8 cellular contexts compared by ENCODE assay signal in genomic region chr12:3727877-3728632, GRCh38. TPM values are rescaled to one million over a fixed set of nuclear protein-coding genes. Genes with fewer than 3 reads are reported as not detected.
DNase-seq lines count a peak whose midpoint lies in the region; ATAC-seq and TF ChIP-seq lines count a peak whose summit lies in the region.

No MANE protein-coding gene starts in this region.

- peaks cover 10% of the 10 kb centered on the region for H3K9me3 ChIP-seq in CD4-positive, alpha-beta T cell (ENCODE audit: control insufficient read depth, low read length)

- peak overlapping the region; percentile 47 for H3K27ac ChIP-seq in CD4-positive, alpha-beta T cell (ENCODE audit: low read depth, low read length)
- peak overlapping the region; percentile 88 for H3K27ac ChIP-seq in HL-60 (replicated peaks)

- no peak overlapping the region for H3K4me3 ChIP-seq in HL-60 (replicated peaks; ENCODE audit: insufficient read depth, low read length)

- DNase-seq in CD4-positive, alpha-beta T cell, result peak in 3 of 10 experiments; percentile 4 to 42 (median 8)
- DNase-seq in HL-60 (ENCODE audit: low read depth in 1 of 2, low spot score in 1 of 2) (peak; percentile 78 to 88), AG08396 (ENCODE audit: low spot score) (no peak), left colon (no peak), NCI-H2081 treated with DMSO at 0.1 percent for 48 hours (lab: John Stamatoyannopoulos, UW) (no peak)
- DNase-seq in natural killer cell treated with Interleukin-12 subunit alpha and Interleukin-12 subunit beta and Interleukin-15 and Interleukin-18, amount 100 ng/mL, for 72 hours (ENCODE audit: low spot score), result peak; percentile 94

- intact Hi-C loops in CD4-positive, alpha-beta T cell (cut with DNase I, micrococcal nuclease), result no loop called here
- intact Hi-C loops in left colon (cut with DNase I, micrococcal nuclease), result no loop called here

- peak; percentile 67 for ATAC-seq in CD4-positive, alpha-beta T cell (ENCODE audit: poor library complexity)
- ATAC-seq in GM19397 (IDR thresholded peaks at IDR 0.05; ENCODE audit: unreplicated experiment) (peak; percentile 93), left colon (no peak)
- peak; percentile 88 for ATAC-seq in activated T-helper 17 cell treated with anti-CD3 and anti-CD28 coated beads, Interleukin-2, amount 50 U/mL, for 72 hours (replicated peaks)
- peak; percentile 91 to 93 for ATAC-seq in natural killer cell treated with Interleukin-12 subunit alpha and Interleukin-12 subunit beta and Interleukin-15 and Interleukin-18, amount 100 ng/mL, for 72 hours

- H3K4me3 Mint-ChIP-seq in CD4-positive, alpha-beta T cell, result peak overlapping the region; percentile 58
- H3K4me3 Mint-ChIP-seq in activated T-helper 17 cell treated with anti-CD3 and anti-CD28 coated beads, Interleukin-2, amount 50 U/mL, for 72 hours, result peak overlapping the region; percentile 65
- peak overlapping the region; percentile 84 for H3K4me3 Mint-ChIP-seq in natural killer cell treated with Interleukin-12 subunit alpha and Interleukin-12 subunit beta and Interleukin-15 and Interleukin-18, amount 100 ng/mL, for 72 hours

- peaks cover 75% of the 10 kb centered on the region for H3K36me3 Mint-ChIP-seq in CD4-positive, alpha-beta T cell (ENCODE audit: low read depth)
- H3K36me3 Mint-ChIP-seq in activated T-helper 17 cell treated with anti-CD3 and anti-CD28 coated beads, Interleukin-2, amount 50 U/mL, for 72 hours (ENCODE audit: low read depth), result peaks cover 91% of the 10 kb centered on the region
- H3K36me3 Mint-ChIP-seq in natural killer cell treated with Interleukin-12 subunit alpha and Interleukin-12 subunit beta and Interleukin-15 and Interleukin-18, amount 100 ng/mL, for 72 hours, result peaks cover 37% of the 10 kb centered on the region

- H3K27me3 Mint-ChIP-seq in CD4-positive, alpha-beta T cell, result no peaks in the 10 kb centered on the region
- no peaks in the 10 kb centered on the region for H3K27me3 Mint-ChIP-seq in activated T-helper 17 cell treated with anti-CD3 and anti-CD28 coated beads, Interleukin-2, amount 50 U/mL, for 72 hours
- no peaks in the 10 kb centered on the region for H3K27me3 Mint-ChIP-seq in natural killer cell treated with Interleukin-12 subunit alpha and Interleukin-12 subunit beta and Interleukin-15 and Interleukin-18, amount 100 ng/mL, for 72 hours

- no peak for TF ChIP-seq CTCF in CD4-positive, alpha-beta T cell (IDR thresholded peaks at IDR 0.05)
- no peak for TF ChIP-seq CTCF in HL-60 (IDR thresholded peaks at IDR 0.05; ENCODE audit: insufficient read depth, low read length)

- no peaks in the 10 kb centered on the region for H3K27me3 ChIP-seq in CD4-positive, alpha-beta T cell (ENCODE audit: control insufficient read depth, insufficient read depth, low read length)
- H3K27me3 ChIP-seq in HL-60 (ENCODE audit: insufficient read depth, poor library complexity, severe bottlenecking), result no peaks in the 10 kb centered on the region

- peaks cover 4% of the 10 kb centered on the region for H3K9me3 Mint-ChIP-seq in CD4-positive, alpha-beta T cell
- H3K9me3 Mint-ChIP-seq in activated T-helper 17 cell treated with anti-CD3 and anti-CD28 coated beads, Interleukin-2, amount 50 U/mL, for 72 hours, result peaks cover 5% of the 10 kb centered on the region
- peaks cover 7% of the 10 kb centered on the region for H3K9me3 Mint-ChIP-seq in natural killer cell treated with Interleukin-12 subunit alpha and Interleukin-12 subunit beta and Interleukin-15 and Interleukin-18, amount 100 ng/mL, for 72 hours

- POLR2A ChIA-PET in CD4-positive, alpha-beta T cell (lab: Charles Lee), result interaction anchor here (1.6 kb wide), 1 partner anchor 25 kb away, joined by 9 read pairs; the partner anchor contains the start of gene CRACR2A

- H3K4me1 Mint-ChIP-seq in CD4-positive, alpha-beta T cell (ENCODE audit: low read depth), result peaks cover 54% of the 10 kb centered on the region
- H3K4me1 Mint-ChIP-seq in activated T-helper 17 cell treated with anti-CD3 and anti-CD28 coated beads, Interleukin-2, amount 50 U/mL, for 72 hours, result peaks cover 20% of the 10 kb centered on the region
- H3K4me1 Mint-ChIP-seq in natural killer cell treated with Interleukin-12 subunit alpha and Interleukin-12 subunit beta and Interleukin-15 and Interleukin-18, amount 100 ng/mL, for 72 hours (ENCODE audit: low read depth in 2 of 2), result peaks cover 65 to 74% of the 10 kb centered on the region in 2 donors

- CTCF ChIA-PET in CD4-positive, alpha-beta T cell (lab: Charles Lee), result interaction anchor here (0.6 to 2.3 kb wide), 2 partner anchors 25 to 57 kb away, joined by 4 to 8 read pairs; partner anchors contain the start of gene CRACR2A

- peak overlapping the region; percentile 85 for H3K27ac Mint-ChIP-seq in CD4-positive, alpha-beta T cell
- peak overlapping the region; percentile 92 for H3K27ac Mint-ChIP-seq in activated T-helper 17 cell treated with anti-CD3 and anti-CD28 coated beads, Interleukin-2, amount 50 U/mL, for 72 hours
- peak overlapping the region; percentile 97 to 98 for H3K27ac Mint-ChIP-seq in natural killer cell treated with Interleukin-12 subunit alpha and Interleukin-12 subunit beta and Interleukin-15 and Interleukin-18, amount 100 ng/mL, for 72 hours

RNA-seq across cellular contexts. Expression of gene CRACR2A, which starts 24.9 kb away (rescaled TPM):
- 10 to 100 TPM; 23.5 to 27.5 TPM for total RNA-seq in CD4-positive, alpha-beta T cell
- total RNA-seq in activated T-helper 17 cell treated with anti-CD3 and anti-CD28 coated beads, Interleukin-2, amount 50 U/mL, for 72 hours, result 10 to 100 TPM; 39.4 to 46.3 TPM
- 100 to 1,000 TPM; 134 to 139 TPM for total RNA-seq in natural killer cell treated with Interleukin-12 subunit alpha and Interleukin-12 subunit beta and Interleukin-15 and Interleukin-18, amount 100 ng/mL, for 72 hours
- 10 to 100 TPM; 63.3 to 68.5 TPM for total RNA-seq in left colon

Comparison
In these comparisons a context has a peak if more than half of its experiments do, and no peak if none do; other contexts are left out.
1. DNase-seq: peak in HL-60 (2 of 2) and natural killer cell treated with Interleukin-12 subunit alpha and Interleukin-12 subunit beta and Interleukin-15 and Interleukin-18, amount 100 ng/mL, for 72 hours (single experiment); none in AG08396 (single experiment), left colon (0 of 2) and NCI-H2081 treated with DMSO at 0.1 percent for 48 hours (single experiment).
2. Peak in every context shown above with its lines, with median percentiles within 50 percentile points of each other: H3K27ac Mint-ChIP-seq and H3K4me3 Mint-ChIP-seq.